Comparison of ENCODE assay signal across 8 cellular contexts in the genomic region with DNA sequence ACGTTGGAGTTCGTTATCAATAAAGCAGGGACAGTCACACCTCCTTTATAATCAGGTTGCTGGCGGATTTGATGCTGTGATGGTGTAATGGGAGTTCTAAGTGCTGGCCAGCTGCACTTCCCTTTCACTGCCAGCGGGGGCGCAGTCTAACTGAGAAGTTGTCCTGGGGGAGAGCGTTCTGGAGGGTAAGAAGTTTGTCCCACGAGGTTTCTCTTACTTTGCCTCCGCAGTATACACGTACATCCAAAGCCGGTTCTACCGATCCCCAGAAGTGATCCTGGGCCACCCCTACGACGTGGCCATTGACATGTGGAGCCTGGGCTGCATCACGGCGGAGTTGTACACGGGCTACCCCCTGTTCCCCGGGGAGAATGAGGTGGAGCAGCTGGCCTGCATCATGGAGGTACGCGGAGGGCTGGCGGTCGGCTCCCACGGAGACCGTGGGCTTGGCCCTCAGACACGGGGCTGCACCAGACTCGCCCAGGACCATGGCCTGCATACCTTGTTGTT. TPM values are rescaled to one million over a fixed set of nuclear protein-coding genes. Genes with fewer than 3 reads are reported as not detected.
DNase-seq lines count a peak whose midpoint lies in the region; ATAC-seq and TF ChIP-seq lines count a peak whose summit lies in the region.

No MANE protein-coding gene starts in this region.

- CTCF ChIA-PET in AG04450 (lab: Charles Lee): interaction anchor here (0.6 to 2.7 kb wide), 16 partner anchors 10 to 333 kb away, joined by 3 to 16 read pairs (median 6); a partner anchor contains a TSS
- CTCF ChIA-PET in WTC11 (lab: Charles Lee): interaction anchor here (0.5 to 2.5 kb wide), 28 partner anchors 9 to 1147 kb away, joined by 3 to 38 read pairs (median 4); a partner anchor contains a TSS

- peak overlapping the region; percentile 94 for H3K4me3 Mint-ChIP-seq in WTC11

- peak; percentile 100 for TF ChIP-seq CTCF in AG04450 (IDR thresholded peaks at IDR 0.05; ENCODE audit: low read depth, low read length)
- peak; percentile 97 for TF ChIP-seq CTCF in WTC11 (IDR thresholded peaks at IDR 0.05)
- TF ChIP-seq CTCF in cardiac fibroblast (IDR thresholded peaks at IDR 0.05; ENCODE audit: low read depth, low read length): peak; percentile 99

- peaks cover 3% of the 10 kb centered on the region; the same call in 1 of the 2 replicates for H3K4me1 Mint-ChIP-seq in WTC11

- TF ChIP-seq POLR2A in GM18526 (IDR thresholded peaks at IDR 0.05; ENCODE audit: extremely low read depth, insufficient read length): peak; percentile 52

- POLR2A ChIA-PET in AG04450 (lab: Yijun Ruan, JAX): no interaction called here
- POLR2A ChIA-PET in WTC11 (lab: Charles Lee): interaction anchor here (0.9 kb wide), 1 partner anchor 224 kb away, joined by 3 read pairs; no protein-coding TSS in a partner anchor

- no peaks in the 10 kb centered on the region for H3K36me3 Mint-ChIP-seq in WTC11

- no peaks in the 10 kb centered on the region; the same call in 1 of the 2 replicates for H3K9me3 ChIP-seq in AG04450 (ENCODE audit: control insufficient read depth, insufficient read depth, low read length)

- H3K27ac Mint-ChIP-seq in WTC11: no peak overlapping the region

- H3K27me3 ChIP-seq in AG04450 (ENCODE audit: control insufficient read depth, insufficient read depth, low read length): peaks cover 6% of the 10 kb centered on the region

- H3K4me3 ChIP-seq in AG04450 (ENCODE audit: low read depth, low read length) (peak overlapping the region; percentile 75), cardiac fibroblast (replicated peaks in 1 of 2; ENCODE audit: low read depth in 2 of 2, low read length in 2 of 2) (peak overlapping the region; percentile 69 to 92)

- H3K9me3 Mint-ChIP-seq in WTC11: no peaks in the 10 kb centered on the region

- ATAC-seq in HG03066 (IDR thresholded peaks at IDR 0.05; ENCODE audit: low read depth, unreplicated experiment) (peak; percentile 93), WTC11 (peak; percentile 96)

- peak; percentile 68 for DNase-seq in AG04450 (ENCODE audit: low read depth, low spot score)
- DNase-seq in NCI-H2171 treated with DMSO at 0.1 percent for 48 hours (lab: John Stamatoyannopoulos, UW): peak; percentile 27
- DNase-seq in WTC11 (ENCODE audit: low spot score): peak; percentile 79
- DNase-seq in cardiac fibroblast (ENCODE audit: low read depth in 2 of 2): peak; percentile 93
- peak; percentile 91 for DNase-seq in inferior parietal cortex (ENCODE audit: extremely low spot score)
- peak; percentile 65 to 68 for DNase-seq in stimulated activated CD4-positive, alpha-beta T cell treated with anti-CD3 and anti-CD28 coated beads, Interleukin-12 subunit alpha, Interleukin-12 subunit beta, amount 100 ng/mL, for 24 hours (ENCODE audit: low read depth in 2 of 2)

- H3K27me3 Mint-ChIP-seq in WTC11 (ENCODE audit: low read depth): peaks cover 21% of the 10 kb centered on the region

- peak overlapping the region; percentile 25 for H3K27ac ChIP-seq in AG04450 (ENCODE audit: low read depth, low read length)

TF ChIP-seq in WTC11, 78 proteins besides CTCF, POLR2A, EP300 and RAD21 (continues in another document):
- TF ChIP-seq CREM (CRISPR knock-in tag; IDR thresholded peaks at IDR 0.05): 0 out of 2 replicates have a peak, but pooled peaks have one; percentile 22
- TF ChIP-seq FOXP1 (CRISPR knock-in tag; IDR thresholded peaks at IDR 0.05; ENCODE audit: borderline replicate concordance): peak; percentile 63; the same call in 1 of the 2 replicates
- TF ChIP-seq, protein P1, sequence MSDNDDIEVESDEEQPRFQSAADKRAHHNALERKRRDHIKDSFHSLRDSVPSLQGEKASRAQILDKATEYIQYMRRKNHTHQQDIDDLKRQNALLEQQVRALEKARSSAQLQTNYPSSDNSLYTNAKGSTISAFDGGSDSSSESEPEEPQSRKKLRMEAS (CRISPR knock-in tag; IDR thresholded peaks at IDR 0.05): peak; percentile 83
- no peak for TF ChIP-seq GTF2I (CRISPR knock-in tag; conservative IDR thresholded peaks at IDR 0.05)
- 0 out of 2 replicates have a peak, but pooled peaks have one; percentile 75 for TF ChIP-seq KAT7 (CRISPR knock-in tag; IDR thresholded peaks at IDR 0.05; ENCODE audit: borderline replicate concordance)
- TF ChIP-seq, protein P2, sequence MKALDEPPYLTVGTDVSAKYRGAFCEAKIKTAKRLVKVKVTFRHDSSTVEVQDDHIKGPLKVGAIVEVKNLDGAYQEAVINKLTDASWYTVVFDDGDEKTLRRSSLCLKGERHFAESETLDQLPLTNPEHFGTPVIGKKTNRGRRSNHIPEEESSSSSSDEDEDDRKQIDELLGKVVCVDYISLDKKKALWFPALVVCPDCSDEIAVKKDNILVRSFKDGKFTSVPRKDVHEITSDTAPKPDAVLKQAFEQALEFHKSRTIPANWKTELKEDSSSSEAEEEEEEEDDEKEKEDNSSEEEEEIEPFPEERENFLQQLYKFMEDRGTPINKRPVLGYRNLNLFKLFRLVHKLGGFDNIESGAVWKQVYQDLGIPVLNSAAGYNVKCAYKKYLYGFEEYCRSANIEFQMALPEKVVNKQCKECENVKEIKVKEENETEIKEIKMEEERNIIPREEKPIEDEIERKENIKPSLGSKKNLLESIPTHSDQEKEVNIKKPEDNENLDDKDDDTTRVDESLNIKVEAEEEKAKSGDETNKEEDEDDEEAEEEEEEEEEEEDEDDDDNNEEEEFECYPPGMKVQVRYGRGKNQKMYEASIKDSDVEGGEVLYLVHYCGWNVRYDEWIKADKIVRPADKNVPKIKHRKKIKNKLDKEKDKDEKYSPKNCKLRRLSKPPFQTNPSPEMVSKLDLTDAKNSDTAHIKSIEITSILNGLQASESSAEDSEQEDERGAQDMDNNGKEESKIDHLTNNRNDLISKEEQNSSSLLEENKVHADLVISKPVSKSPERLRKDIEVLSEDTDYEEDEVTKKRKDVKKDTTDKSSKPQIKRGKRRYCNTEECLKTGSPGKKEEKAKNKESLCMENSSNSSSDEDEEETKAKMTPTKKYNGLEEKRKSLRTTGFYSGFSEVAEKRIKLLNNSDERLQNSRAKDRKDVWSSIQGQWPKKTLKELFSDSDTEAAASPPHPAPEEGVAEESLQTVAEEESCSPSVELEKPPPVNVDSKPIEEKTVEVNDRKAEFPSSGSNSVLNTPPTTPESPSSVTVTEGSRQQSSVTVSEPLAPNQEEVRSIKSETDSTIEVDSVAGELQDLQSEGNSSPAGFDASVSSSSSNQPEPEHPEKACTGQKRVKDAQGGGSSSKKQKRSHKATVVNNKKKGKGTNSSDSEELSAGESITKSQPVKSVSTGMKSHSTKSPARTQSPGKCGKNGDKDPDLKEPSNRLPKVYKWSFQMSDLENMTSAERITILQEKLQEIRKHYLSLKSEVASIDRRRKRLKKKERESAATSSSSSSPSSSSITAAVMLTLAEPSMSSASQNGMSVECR (CRISPR knock-in tag; IDR thresholded peaks at IDR 0.05; ENCODE audit: borderline replicate concordance): 0 out of 2 replicates have a peak, but pooled peaks have one; percentile 21
- TF ChIP-seq, protein P3, sequence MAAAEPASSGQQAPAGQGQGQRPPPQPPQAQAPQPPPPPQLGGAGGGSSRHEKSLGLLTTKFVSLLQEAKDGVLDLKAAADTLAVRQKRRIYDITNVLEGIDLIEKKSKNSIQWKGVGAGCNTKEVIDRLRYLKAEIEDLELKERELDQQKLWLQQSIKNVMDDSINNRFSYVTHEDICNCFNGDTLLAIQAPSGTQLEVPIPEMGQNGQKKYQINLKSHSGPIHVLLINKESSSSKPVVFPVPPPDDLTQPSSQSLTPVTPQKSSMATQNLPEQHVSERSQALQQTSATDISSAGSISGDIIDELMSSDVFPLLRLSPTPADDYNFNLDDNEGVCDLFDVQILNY (CRISPR knock-in tag; IDR thresholded peaks at IDR 0.05): 0 out of 2 replicates have a peak, but pooled peaks have one; percentile 14
- TF ChIP-seq, protein P4, sequence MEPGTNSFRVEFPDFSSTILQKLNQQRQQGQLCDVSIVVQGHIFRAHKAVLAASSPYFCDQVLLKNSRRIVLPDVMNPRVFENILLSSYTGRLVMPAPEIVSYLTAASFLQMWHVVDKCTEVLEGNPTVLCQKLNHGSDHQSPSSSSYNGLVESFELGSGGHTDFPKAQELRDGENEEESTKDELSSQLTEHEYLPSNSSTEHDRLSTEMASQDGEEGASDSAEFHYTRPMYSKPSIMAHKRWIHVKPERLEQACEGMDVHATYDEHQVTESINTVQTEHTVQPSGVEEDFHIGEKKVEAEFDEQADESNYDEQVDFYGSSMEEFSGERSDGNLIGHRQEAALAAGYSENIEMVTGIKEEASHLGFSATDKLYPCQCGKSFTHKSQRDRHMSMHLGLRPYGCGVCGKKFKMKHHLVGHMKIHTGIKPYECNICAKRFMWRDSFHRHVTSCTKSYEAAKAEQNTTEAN (CRISPR knock-in tag; IDR thresholded peaks at IDR 0.05): peak; percentile 31; the same call in 1 of the 2 replicates
- TF ChIP-seq, protein P5, sequence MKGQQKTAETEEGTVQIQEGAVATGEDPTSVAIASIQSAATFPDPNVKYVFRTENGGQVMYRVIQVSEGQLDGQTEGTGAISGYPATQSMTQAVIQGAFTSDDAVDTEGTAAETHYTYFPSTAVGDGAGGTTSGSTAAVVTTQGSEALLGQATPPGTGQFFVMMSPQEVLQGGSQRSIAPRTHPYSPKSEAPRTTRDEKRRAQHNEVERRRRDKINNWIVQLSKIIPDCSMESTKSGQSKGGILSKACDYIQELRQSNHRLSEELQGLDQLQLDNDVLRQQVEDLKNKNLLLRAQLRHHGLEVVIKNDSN (CRISPR knock-in tag; IDR thresholded peaks at IDR 0.05): 0 out of 2 replicates have a peak, but pooled peaks have one; percentile 21
- no peak for TF ChIP-seq EMX1 (CRISPR knock-in tag; IDR thresholded peaks at IDR 0.05)
- no peak for TF ChIP-seq ESRRA (CRISPR knock-in tag; IDR thresholded peaks at IDR 0.05; ENCODE audit: borderline replicate concordance)
- peak; percentile 64; the same call in 1 of the 2 replicates for TF ChIP-seq FOXK1 (CRISPR knock-in tag; IDR thresholded peaks at IDR 0.05)

RNA-seq across cellular contexts. Expression of a gene that starts 42.7 kb away (rescaled TPM):
- polyA plus RNA-seq in AG04450 (2011; rRNA removed): 71.9 and 79.2 TPM in 2 replicates
- 38.5 and 41.2 TPM in 2 replicates for polyA minus RNA-seq in AG04450 (2011; rRNA and poly(A)+ RNA removed)
- total RNA-seq in WTC11 (2021): 8.8 to 12.2 TPM (median 11.3 TPM) in 3 replicates

RNA-seq across cellular contexts. Expression of a gene that starts 44.1 kb away (rescaled TPM):
- polyA plus RNA-seq in AG04450 (2011; rRNA removed): 0.29 and 0.73 TPM in 2 replicates
- polyA minus RNA-seq in AG04450 (2011; rRNA and poly(A)+ RNA removed): 0.55 and 0.87 TPM in 2 replicates
- total RNA-seq in WTC11 (2021): 1.8 to 2.6 TPM (median 1.9 TPM) in 3 replicates

RNA-seq across cellular contexts. Expression of a gene that starts 44.2 kb away (rescaled TPM):
- 81.5 and 83.1 TPM in 2 replicates for polyA plus RNA-seq in AG04450 (2011; rRNA removed)
- 147 and 204 TPM in 2 replicates for polyA minus RNA-seq in AG04450 (2011; rRNA and poly(A)+ RNA removed)
- total RNA-seq in WTC11 (2021): 65.8 to 97.8 TPM (median 71.4 TPM) in 3 replicates

Comparison
In these comparisons a context has a peak if more than half of its experiments do, and no peak if none do; other contexts are left out.
1. Peak in every context shown above with its lines: DNase-seq, ATAC-seq, H3K4me3 ChIP-seq and H3K27ac ChIP-seq.
2. DNase-seq: peak in every context shown above with its lines; median percentile 93 in cardiac fibroblast; 91 in inferior parietal cortex; 79 in WTC11; 68 in AG04450; 66 in stimulated activated CD4-positive, alpha-beta T cell treated with anti-CD3 and anti-CD28 coated beads, Interleukin-12 subunit alpha, Interleukin-12 subunit beta, amount 100 ng/mL, for 24 hours; 27 in NCI-H2171 treated with DMSO at 0.1 percent for 48 hours.